8 cellular contexts compared by ENCODE assay signal in the genomic region with DNA sequence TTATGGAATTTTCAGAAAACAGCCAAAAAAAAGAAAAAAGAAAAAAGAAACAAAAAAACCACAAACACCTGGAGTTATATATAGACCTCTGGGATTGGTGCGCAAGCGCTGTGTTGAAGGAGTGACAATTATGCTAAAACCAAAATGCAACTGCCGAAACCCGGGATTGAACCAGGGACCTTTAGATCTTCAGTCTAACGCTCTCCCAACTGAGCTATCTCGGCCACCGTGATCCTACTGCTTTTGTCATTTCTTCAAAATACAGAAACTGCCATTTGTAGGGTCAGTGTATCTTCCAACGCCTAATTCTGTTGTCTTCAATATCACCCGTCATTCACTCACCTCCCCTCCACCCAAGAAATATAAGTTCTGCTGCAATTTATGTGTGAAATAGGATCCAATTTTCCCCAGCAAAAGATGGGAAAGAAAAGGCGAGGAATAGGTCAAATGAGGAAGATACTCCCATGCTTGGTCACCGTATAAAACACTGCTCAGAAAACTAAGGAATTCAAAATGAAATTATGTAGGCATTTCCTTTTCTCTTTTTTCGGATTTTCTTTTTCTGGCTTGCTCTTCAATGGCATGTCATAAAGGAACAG.
DNase-seq lines count a peak whose midpoint lies in the region; ATAC-seq, FAIRE-seq and TF ChIP-seq lines count a peak whose summit lies in the region.

No MANE protein-coding gene starts in this region.

- H3K27ac ChIP-seq in GM12878 (ENCODE audit: control insufficient read depth, insufficient read depth) (no peak overlapping the region), osteoblast (ENCODE audit: low read depth, low read length) (no peak overlapping the region), coronary artery (no peak overlapping the region)

- H3K4me3 ChIP-seq in GM12878 (peak overlapping the region; percentile 23), osteoblast (ENCODE audit: insufficient read depth, low read length) (peak overlapping the region; percentile 63), coronary artery (no peak overlapping the region)

- H3K36me3 Mint-ChIP-seq in activated CD4-positive, alpha-beta T cell treated with anti-CD3 and anti-CD28 coated beads, Interleukin-2, amount 10 ng/mL, durations not matched to agents 24 days and 14 days (ENCODE audit: low read depth): peaks cover 3% of the 10 kb centered on the region

- intact Hi-C loops in activated CD4-positive, alpha-beta T cell treated with anti-CD3 and anti-CD28 coated beads, Interleukin-2, amount 10 ng/mL, durations not matched to agents 24 days and 14 days (cut with micrococcal nuclease): loop anchor here (2.0 kb wide), 1 partner anchor 13 kb away; no protein-coding TSS in a partner anchor
- intact Hi-C loops in GM12878 (cut with micrococcal nuclease; ENCODE audit: unreplicated experiment): no loop called here

- peaks cover 30% of the 10 kb centered on the region for H3K9me3 Mint-ChIP-seq in activated CD4-positive, alpha-beta T cell treated with anti-CD3 and anti-CD28 coated beads, Interleukin-2, amount 10 ng/mL, durations not matched to agents 24 days and 14 days

- H3K27ac Mint-ChIP-seq in activated CD4-positive, alpha-beta T cell treated with anti-CD3 and anti-CD28 coated beads, Interleukin-2, amount 10 ng/mL, durations not matched to agents 24 days and 14 days: peak overlapping the region; percentile 10

- no peak overlapping the region for H3K4me3 Mint-ChIP-seq in activated CD4-positive, alpha-beta T cell treated with anti-CD3 and anti-CD28 coated beads, Interleukin-2, amount 10 ng/mL, durations not matched to agents 24 days and 14 days

- H3K9me3 ChIP-seq in GM12878 (replicated peaks; ENCODE audit: control insufficient read depth, insufficient read depth, low read length): peaks cover 1% of the 10 kb centered on the region; the same call in 2 of the 3 replicates
- H3K9me3 ChIP-seq in osteoblast (ENCODE audit: low read depth, low read length): no peaks in the 10 kb centered on the region

- peaks cover 74% of the 10 kb centered on the region for H3K27me3 Mint-ChIP-seq in activated CD4-positive, alpha-beta T cell treated with anti-CD3 and anti-CD28 coated beads, Interleukin-2, amount 10 ng/mL, durations not matched to agents 24 days and 14 days

- H3K79me2 ChIP-seq in GM12878 (ENCODE audit: control insufficient read depth, insufficient read depth, low read length): no peaks in the 10 kb centered on the region
- no peaks in the 10 kb centered on the region for H3K79me2 ChIP-seq in osteoblast (ENCODE audit: insufficient read depth, low read length)

- SMC1A ChIA-PET in GM12878 (lab: Charles Lee; ENCODE audit: uncharacterized antibody, unreplicated experiment): no interaction called here

- no peaks in the 10 kb centered on the region for H3K4me1 ChIP-seq in GM12878 (ENCODE audit: control insufficient read depth, insufficient read depth, low read length)
- H3K4me1 ChIP-seq in osteoblast (ENCODE audit: insufficient read depth, low read length): peaks cover 18% of the 10 kb centered on the region

- no peak for FAIRE-seq in GM12878 (lab: Jason Lieb, UNC)

- RAD21 ChIA-PET in GM12878 (lab: Charles Lee; ENCODE audit: unreplicated experiment): no interaction called here

- H2AFZ ChIP-seq in GM12878 (ENCODE audit: control insufficient read depth, low read depth, low read length) (no peak overlapping the region), osteoblast (ENCODE audit: low read length) (no peak overlapping the region)

- TF ChIP-seq CTCF in GM12878 (IDR thresholded peaks at IDR 0.05 in 2 of 3, conservative IDR thresholded peaks at IDR 0.05 in 1 of 3; ENCODE audit: control insufficient read depth in 2 of 3, extremely low read depth in 1 of 3, insufficient read depth in 1 of 3, low read depth in 3 of 3, low read length in 3 of 3) (no peak), osteoblast (IDR thresholded peaks at IDR 0.05; ENCODE audit: extremely low read depth, low read depth, low read length) (no peak), coronary artery (IDR thresholded peaks at IDR 0.05) (no peak)

- peaks cover 0 to 5% of the 10 kb centered on the region in 2 experiments; a peak in 2 of 4 replicates for H3K27me3 ChIP-seq in GM12878 (replicated peaks in 1 of 2; ENCODE audit: control insufficient read depth in 2 of 2, insufficient read depth in 2 of 2, low read length in 1 of 2)
- H3K27me3 ChIP-seq in osteoblast (ENCODE audit: insufficient read depth, low read length): peaks cover 40% of the 10 kb centered on the region

- H3K36me3 ChIP-seq in GM12878 (ENCODE audit: control insufficient read depth in 2 of 2, insufficient read depth in 2 of 2, low read length in 1 of 2) (no peaks in the 10 kb centered on the region), osteoblast (ENCODE audit: insufficient read depth, low read length) (no peaks in the 10 kb centered on the region)

- peak overlapping the region; percentile 54; the same call in 1 of the 2 replicates for H3K4me2 ChIP-seq in GM12878 (ENCODE audit: control insufficient read depth, insufficient read depth)
- H3K4me2 ChIP-seq in osteoblast (ENCODE audit: insufficient read depth, low read length): peak overlapping the region; percentile 85

- TF ChIP-seq EP300 in GM12878 (IDR thresholded peaks at IDR 0.05; ENCODE audit: borderline replicate concordance in 1 of 2, control insufficient read depth in 1 of 2, low read depth in 2 of 2, low read length in 2 of 2): no peak

- no peak for TF ChIP-seq POLR2A in GM12878 (IDR thresholded peaks at IDR 0.05; ENCODE audit: low read depth, low read length)

- BruUV-seq in GM12878 (replicated peaks; lab: Mats Ljungman, UMichigan): no TSS peak

- no peak for TF ChIP-seq RAD21 in GM12878 (IDR thresholded peaks at IDR 0.05; ENCODE audit: insufficient read depth, low read depth, low read length)

- H3K4me1 Mint-ChIP-seq in activated CD4-positive, alpha-beta T cell treated with anti-CD3 and anti-CD28 coated beads, Interleukin-2, amount 10 ng/mL, durations not matched to agents 24 days and 14 days: peaks cover 18% of the 10 kb centered on the region

- in situ Hi-C loops in GM12878 (cut with MboI): no loop called here

- peak; percentile 67 for DNase-seq in activated CD4-positive, alpha-beta T cell treated with anti-CD3 and anti-CD28 coated beads, Interleukin-2, amount 10 ng/mL, durations not matched to agents 24 days and 14 days
- no peak for DNase-seq in activated CD4-positive, alpha-beta T cell treated with anti-CD3 and anti-CD28 coated beads for 1 hour
- peak; percentile 79 for DNase-seq in NCI-H69 (lab: John Stamatoyannopoulos, UW)
- DNase-seq in GM12878 (ENCODE audit: low read depth, low spot score): no peak
- no peak for DNase-seq in osteoblast (ENCODE audit: insufficient read length, low spot score, missing footprints)
- no peak for DNase-seq in C1 segment of cervical spinal cord (lab: John Stamatoyannopoulos, UW)
- DNase-seq in coronary artery (ENCODE audit: low spot score): no peak
- DNase-seq in NCI-H510A (lab: John Stamatoyannopoulos, UW): no peak

- CTCF ChIA-PET in GM12878 (lab: Yijun Ruan, JAX): no interaction called here

- ATAC-seq in GM12878: peak; percentile 56

- WGBS in GM12878 (ENCODE audit: insufficient coverage, insufficient replicate concordance, low lambda C conversion rate, missing lambda C conversion rate): 4% methylated on average over 12 of the region's 12 CpGs

- H3K9ac ChIP-seq in GM12878 (ENCODE audit: control insufficient read depth, insufficient read depth, low read length): no peak overlapping the region

- H4K20me1 ChIP-seq in GM12878 (ENCODE audit: control insufficient read depth, insufficient read depth) (no peaks in the 10 kb centered on the region), osteoblast (ENCODE audit: insufficient read depth, low read length) (no peaks in the 10 kb centered on the region)

- POLR2A ChIA-PET in GM12878 (lab: Charles Lee): no interaction called here

TF ChIP-seq in GM12878, 131 proteins besides CTCF, POLR2A, EP300 and RAD21 (continues in another document):
- TF ChIP-seq NRF1 (conservative IDR thresholded peaks at IDR 0.05; ENCODE audit: low read depth, low read length) (no peak), SREBF2 (IDR thresholded peaks at IDR 0.05; ENCODE audit: low read length) (peak; percentile 75), BHLHE40 (IDR thresholded peaks at IDR 0.05; ENCODE audit: borderline replicate concordance in 1 of 2, low read depth in 2 of 2, low read length in 1 of 2) (no peak), ZNF24 (IDR thresholded peaks at IDR 0.05) (peak; percentile 93), SMARCA5 (IDR thresholded peaks at IDR 0.05) (no peak), YBX1 (IDR thresholded peaks at IDR 0.05) (no peak), WRNIP1 (IDR thresholded peaks at IDR 0.05; ENCODE audit: borderline replicate concordance, low read depth, low read length) (no peak), MEF2B (IDR thresholded peaks at IDR 0.05; ENCODE audit: partially characterized antibody, poor library complexity, severe bottlenecking) (no peak), NR2C1 (IDR thresholded peaks at IDR 0.05) (no peak), POLR2AphosphoS5 (IDR thresholded peaks at IDR 0.05; ENCODE audit: low read length) (no peak)
- TF ChIP-seq, protein P1, sequence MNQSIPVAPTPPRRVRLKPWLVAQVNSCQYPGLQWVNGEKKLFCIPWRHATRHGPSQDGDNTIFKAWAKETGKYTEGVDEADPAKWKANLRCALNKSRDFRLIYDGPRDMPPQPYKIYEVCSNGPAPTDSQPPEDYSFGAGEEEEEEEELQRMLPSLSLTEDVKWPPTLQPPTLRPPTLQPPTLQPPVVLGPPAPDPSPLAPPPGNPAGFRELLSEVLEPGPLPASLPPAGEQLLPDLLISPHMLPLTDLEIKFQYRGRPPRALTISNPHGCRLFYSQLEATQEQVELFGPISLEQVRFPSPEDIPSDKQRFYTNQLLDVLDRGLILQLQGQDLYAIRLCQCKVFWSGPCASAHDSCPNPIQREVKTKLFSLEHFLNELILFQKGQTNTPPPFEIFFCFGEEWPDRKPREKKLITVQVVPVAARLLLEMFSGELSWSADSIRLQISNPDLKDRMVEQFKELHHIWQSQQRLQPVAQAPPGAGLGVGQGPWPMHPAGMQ (IDR thresholded peaks at IDR 0.05; ENCODE audit: borderline replicate concordance): no peak

Comparison
In these comparisons a context has a peak if more than half of its experiments do, and no peak if none do; other contexts are left out.
1. DNase-seq: peak in activated CD4-positive, alpha-beta T cell treated with anti-CD3 and anti-CD28 coated beads, Interleukin-2, amount 10 ng/mL, durations not matched to agents 24 days and 14 days (single experiment) and NCI-H69 (single experiment); none in activated CD4-positive, alpha-beta T cell treated with anti-CD3 and anti-CD28 coated beads for 1 hour (single experiment), GM12878 (single experiment), osteoblast (single experiment), C1 segment of cervical spinal cord (0 of 14), coronary artery (single experiment) and NCI-H510A (single experiment).